Comparison of ENCODE assay signal across 8 cellular contexts in the genomic region with DNA sequence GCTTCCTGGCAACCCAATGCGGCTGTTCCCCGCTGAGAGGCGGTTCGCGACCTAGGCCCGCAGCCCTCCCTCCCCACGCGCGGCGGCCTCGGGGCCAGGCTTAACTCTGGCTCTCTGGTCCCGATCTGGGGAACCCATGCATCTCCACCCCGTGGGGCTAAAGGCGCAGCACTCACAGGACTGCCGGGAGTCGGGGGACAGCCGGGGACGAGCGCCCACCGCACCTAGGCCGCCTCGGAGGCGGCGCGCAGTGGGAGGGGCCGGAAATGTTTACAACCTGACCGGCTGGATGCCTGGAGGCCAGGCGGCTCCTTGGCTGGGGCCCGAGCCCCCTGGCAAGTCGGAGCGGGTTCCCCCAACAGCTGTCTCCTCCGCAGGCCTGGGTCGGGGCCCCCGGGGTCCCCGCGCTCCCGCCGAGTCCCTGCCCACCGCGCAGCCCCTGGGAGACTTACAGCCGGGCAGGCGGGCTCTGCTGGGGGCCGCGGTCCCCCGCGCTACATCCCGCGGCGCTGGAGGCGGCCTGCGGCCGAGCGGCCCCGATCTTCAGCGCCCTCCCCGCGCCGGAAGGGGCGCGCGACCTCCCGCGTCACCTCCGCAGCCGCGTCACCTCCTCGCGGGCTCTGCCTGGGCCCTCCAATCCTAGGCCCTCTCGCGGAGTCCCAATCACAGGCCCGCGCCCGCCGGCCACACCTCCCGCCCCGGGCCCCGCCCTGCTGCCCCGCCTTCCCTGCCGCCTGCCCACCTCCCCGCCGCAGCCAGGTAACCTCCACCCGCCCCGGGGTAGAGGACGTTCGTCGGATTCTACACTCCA. TPM values are rescaled to one million over a fixed set of nuclear protein-coding genes. Genes with fewer than 3 reads are reported as not detected.
DNase-seq lines count a peak whose midpoint lies in the region; FAIRE-seq and TF ChIP-seq lines count a peak whose summit lies in the region.

A gene with protein sequence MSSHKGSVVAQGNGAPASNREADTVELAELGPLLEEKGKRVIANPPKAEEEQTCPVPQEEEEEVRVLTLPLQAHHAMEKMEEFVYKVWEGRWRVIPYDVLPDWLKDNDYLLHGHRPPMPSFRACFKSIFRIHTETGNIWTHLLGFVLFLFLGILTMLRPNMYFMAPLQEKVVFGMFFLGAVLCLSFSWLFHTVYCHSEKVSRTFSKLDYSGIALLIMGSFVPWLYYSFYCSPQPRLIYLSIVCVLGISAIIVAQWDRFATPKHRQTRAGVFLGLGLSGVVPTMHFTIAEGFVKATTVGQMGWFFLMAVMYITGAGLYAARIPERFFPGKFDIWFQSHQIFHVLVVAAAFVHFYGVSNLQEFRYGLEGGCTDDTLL (minus strand): TSS at position 580 of the 811 bp plus-strand sequence. CDS start 7,242 bp downstream, outside the sequence.

- H3K27me3 ChIP-seq in Loucy (ENCODE audit: insufficient read depth, low read length, poor library complexity, severe bottlenecking) = no peaks in the 10 kb centered on the region
- no peaks in the 10 kb centered on the region for H3K27me3 ChIP-seq in stomach smooth muscle (ENCODE audit: control insufficient read depth in 1 of 2, insufficient read depth in 2 of 2, low read length in 2 of 2)

- DNase-seq in G401 (ENCODE audit: low spot score) = peak; percentile 92
- peak; percentile 94 for DNase-seq in H54 (ENCODE audit: insufficient read length, low spot score)
- DNase-seq in SHP77 treated with DMSO at 0.1 percent for 48 hours (lab: John Stamatoyannopoulos, UW) = peak; percentile 49
- peak; percentile 93 for DNase-seq in activated gamma-delta T cell treated with Interleukin-2 at 50 U/mL for 16 hours
- DNase-seq in fibroblast of villous mesenchyme (ENCODE audit: low read depth) = peak; percentile 85
- peak; percentile 76 for DNase-seq in neural crest cell (ENCODE audit: low read depth, low spot score)

- no peaks in the 10 kb centered on the region for H3F3A ChIP-seq in Loucy (ENCODE audit: low read depth)

- H3K9ac ChIP-seq in Loucy (ENCODE audit: low read depth, low read length, poor library complexity, severe bottlenecking) (peak within 1 kb of the TSS; percentile 94), stomach smooth muscle (ENCODE audit: low read length in 2 of 2) (peak within 1 kb of the TSS; percentile 92)

- peak; percentile 80 for TF ChIP-seq POLR2A in H54 (IDR thresholded peaks at IDR 0.05; ENCODE audit: low read depth, low read length)

- peak within 1 kb of the TSS; percentile 82 for H3K27ac ChIP-seq in stomach smooth muscle (ENCODE audit: low read length)

- in situ Hi-C loops in G401 (cut with HindIII; ENCODE audit: low sequenced_read_pairs) = no loop called here

- H3K27ac Mint-ChIP-seq in neural crest cell (ENCODE audit: unreplicated experiment) = peak within 1 kb of the TSS; percentile 37

- TF ChIP-seq CTCF in Loucy (conservative IDR thresholded peaks at IDR 0.05; ENCODE audit: low read length) (no peak), fibroblast of villous mesenchyme (IDR thresholded peaks at IDR 0.05; ENCODE audit: insufficient read depth, low read depth, low read length) (no peak), neural crest cell (conservative IDR thresholded peaks at IDR 0.05) (peak; percentile 18)

- peak within 1 kb of the TSS; percentile 87 for H3K4me3 Mint-ChIP-seq in neural crest cell

- H3K4me2 ChIP-seq in Loucy (ENCODE audit: low read depth, low read length, poor library complexity, severe bottlenecking) = peak within 1 kb of the TSS; percentile 79

- no peaks in the 10 kb centered on the region for H3K36me3 Mint-ChIP-seq in neural crest cell (ENCODE audit: low read depth)

- H2AFZ ChIP-seq in Loucy (ENCODE audit: low read length) = peak within 1 kb of the TSS; percentile 97

- H3K4me3 ChIP-seq in Loucy (ENCODE audit: low read length, poor library complexity, severe bottlenecking) (peak within 1 kb of the TSS; percentile 97), fibroblast of villous mesenchyme (ENCODE audit: low read depth, low read length) (peak within 1 kb of the TSS; percentile 86), stomach smooth muscle (ENCODE audit: low read length in 2 of 2) (peak within 1 kb of the TSS; percentile 93)

- FAIRE-seq in H54 (lab: Jason Lieb, UNC) = no peak

- H3K9me3 ChIP-seq in Loucy (ENCODE audit: insufficient read depth, low read depth, low read length) = no peaks in the 10 kb centered on the region
- no peaks in the 10 kb centered on the region for H3K9me3 ChIP-seq in stomach smooth muscle (ENCODE audit: control insufficient read depth in 2 of 2, low read length in 2 of 2)

- H3K4me1 Mint-ChIP-seq in neural crest cell = peaks cover 21% of the 10 kb centered on the region

- H3K27me3 Mint-ChIP-seq in neural crest cell (ENCODE audit: low read depth) = no peaks in the 10 kb centered on the region

- no peaks in the 10 kb centered on the region for H3K9me2 ChIP-seq in Loucy (replicated peaks; ENCODE audit: low read depth, low read length)

- peaks cover 51% of the 10 kb centered on the region for H3K79me2 ChIP-seq in Loucy (ENCODE audit: insufficient read depth, low read length)

- peaks cover 46% of the 10 kb centered on the region for H3K4me1 ChIP-seq in Loucy (ENCODE audit: insufficient read depth, low read length, poor library complexity, severe bottlenecking)
- H3K4me1 ChIP-seq in stomach smooth muscle (ENCODE audit: control insufficient read depth, insufficient read depth, low read length) = peaks cover 7% of the 10 kb centered on the region

- peaks cover 43% of the 10 kb centered on the region for H4K20me1 ChIP-seq in Loucy (ENCODE audit: insufficient read depth, low read length, poor library complexity, severe bottlenecking)

- no peaks in the 10 kb centered on the region for H3K9me3 Mint-ChIP-seq in neural crest cell

- H3K36me3 ChIP-seq in Loucy (ENCODE audit: insufficient read depth, low read length) (no peaks in the 10 kb centered on the region), stomach smooth muscle (ENCODE audit: control insufficient read depth in 2 of 2, insufficient read depth in 2 of 2, low read length in 2 of 2) (peaks cover 6 to 15% of the 10 kb centered on the region in 2 donors)

RNA-seq across cellular contexts. Expression of the gene that starts here (rescaled TPM):
- total RNA-seq in G401 (2014; rRNA removed; shearing (Covaris generic)) = 69.1 and 74.6 TPM in 2 replicates
- total RNA-seq in fibroblast of villous mesenchyme = 66.7 and 118 TPM in 2 replicates
- total RNA-seq in neural crest cell = 40.4 and 42.1 TPM in 2 replicates

Comparison
In these comparisons a context has a peak if more than half of its experiments do, and no peak if none do; other contexts are left out.
1. Peak in every context shown above with its lines: DNase-seq, H3K4me3 ChIP-seq and H3K27ac ChIP-seq.